ENCODE assay signal across 13 cellular contexts in genomic region chr5:151682240-151682639, GRCh38. TPM values are rescaled to one million over a fixed set of nuclear protein-coding genes. Genes with fewer than 3 reads are reported as not detected.
A peak's percentile ranks its signal among the peaks of the same experiment; 100 is the strongest.
DNase-seq lines count a peak whose midpoint lies in the region; ATAC-seq and TF ChIP-seq lines count a peak whose summit lies in the region.
"Had no signal": no experiment of that assay in that cellular context is flagged by ENCODE, and none has a peak within 500 bp of the region (broad histone marks: within the 10 kb centered on the region; RNA-seq: fewer than 3 reads in every experiment).

No MANE protein-coding gene starts in this region.

- peak; percentile 64 for DNase-seq in HFF-Myc (ENCODE audit: extremely low read depth, low read depth)
- DNase-seq in cardiac fibroblast (ENCODE audit: low read depth in 2 of 2) = peak in 1 of 2 donors; percentile 64
- no peak for DNase-seq in lung (ENCODE audit: low spot score)
- no peak for DNase-seq in thoracic aorta (ENCODE audit: low spot score)
- no peak for DNase-seq in T-helper 9 cell
- DNase-seq in DMS79 (lab: John Stamatoyannopoulos, UW) = no peak
- no peak for DNase-seq in NCI-H1105 treated with DMSO at 0.1 percent for 48 hours (lab: John Stamatoyannopoulos, UW)
- DNase-seq: activated B cell treated with CpG ODN at 0.5 μM for 24 hours; activated T-cell treated with anti-CD3 and anti-CD28 coated beads, Interleukin-2, amount 50 U/mL, for 24 hours; H9 had no signal

- no peaks in the 10 kb centered on the region for H3K27me3 ChIP-seq in lung (ENCODE audit: control insufficient read depth, insufficient read depth)
- H3K27me3 ChIP-seq in thoracic aorta (replicated peaks; ENCODE audit: insufficient read depth) = no peaks in the 10 kb centered on the region

- WGBS in lung, 2 donors = 70 to 78% methylated on average over 6 of the region's 6 CpGs

- H3K4me1 ChIP-seq in lung (ENCODE audit: control insufficient read depth in 2 of 2, insufficient read depth in 2 of 2, low read length in 2 of 2) (peaks cover 15 to 26% of the 10 kb centered on the region in 2 donors), thoracic aorta (ENCODE audit: control insufficient read depth in 1 of 2, low read depth in 2 of 2) (peaks cover 56 to 70% of the 10 kb centered on the region in 2 donors)

- peak overlapping the region; percentile 26 to 71 for H3K27ac ChIP-seq in lung (ENCODE audit: low read depth in 1 of 2, low read length in 1 of 2)
- peak overlapping the region; percentile 95 to 98 for H3K27ac ChIP-seq in thoracic aorta

- ATAC-seq in lung (ENCODE audit: insufficient read depth, low FRiP score) = no peak
- ATAC-seq in thoracic aorta (ENCODE audit: insufficient number of reproducible peaks, low FRiP score, low read depth) = no peak
- ATAC-seq in HG03159 (IDR thresholded peaks at IDR 0.05; ENCODE audit: unreplicated experiment) = no peak
- ATAC-seq: esophagus mucosa, left lobe of liver had no signal

- H3K36me3 ChIP-seq in lung (ENCODE audit: control insufficient read depth in 2 of 2, insufficient read depth in 2 of 2, low read length in 2 of 2) (peaks cover 0 to 3% of the 10 kb centered on the region in 2 donors), thoracic aorta (peaks cover 14% of the 10 kb centered on the region)

- peak overlapping the region; percentile 86 for H3K4me3 ChIP-seq in HFF-Myc (replicated peaks; ENCODE audit: low read depth, low read length)
- peak overlapping the region in 1 of 2 donors; percentile 78 for H3K4me3 ChIP-seq in cardiac fibroblast (replicated peaks in 1 of 2; ENCODE audit: low read depth in 2 of 2, low read length in 2 of 2)
- no peak overlapping the region for H3K4me3 ChIP-seq in lung
- H3K4me3 ChIP-seq in thoracic aorta = peak overlapping the region; percentile 90

- TF ChIP-seq CTCF in HFF-Myc (IDR thresholded peaks at IDR 0.05; ENCODE audit: low read depth, low read length, missing control alignments) = no peak
- TF ChIP-seq CTCF in cardiac fibroblast (IDR thresholded peaks at IDR 0.05; ENCODE audit: low read depth, low read length) = peak; percentile 25
- no peak for TF ChIP-seq CTCF in lung (IDR thresholded peaks at IDR 0.05; ENCODE audit: control extremely low read depth, extremely low read depth)
- no peak for TF ChIP-seq CTCF in thoracic aorta (IDR thresholded peaks at IDR 0.05)

- H3K9me3 ChIP-seq in lung (ENCODE audit: control insufficient read depth in 2 of 2, insufficient read depth in 1 of 2, low read length in 1 of 2) (peaks cover 0 to 6% of the 10 kb centered on the region in 2 donors), thoracic aorta (no peaks in the 10 kb centered on the region)

RNA-seq across cellular contexts. Expression of gene SPARC, which starts 4.5 kb away (rescaled TPM):
- total RNA-seq in lung = 1,000 to 10,000 TPM in 1 of 2 donors, 100 to 1,000 TPM in 1; 985 to 1,186 TPM
- polyA plus RNA-seq in lung = 100 to 1,000 TPM; 145 to 850 TPM
- total RNA-seq in thoracic aorta = 1,000 to 10,000 TPM; 1,654 to 1,851 TPM
- total RNA-seq: activated B cell treated with CpG ODN at 0.5 μM for 24 hours had no signal
